29 cellular contexts compared by ENCODE assay signal in genomic region chr7:50496541-50496940, GRCh38. TPM values are rescaled to one million over a fixed set of nuclear protein-coding genes. Genes with fewer than 3 reads are reported as not detected.
DNase-seq lines count a peak whose midpoint lies in the region; ATAC-seq and TF ChIP-seq lines count a peak whose summit lies in the region.
"Had no signal": no experiment of that assay in that cellular context is flagged by ENCODE, and none has a peak within 500 bp of the region (broad histone marks: within the 10 kb centered on the region; RNA-seq: fewer than 3 reads in every experiment).

No MANE protein-coding gene starts in this region.

- TF ChIP-seq CTCF in Caco-2 (IDR thresholded peaks at IDR 0.05; ENCODE audit: insufficient read depth in 1 of 2, low read depth in 1 of 2, low read length in 1 of 2, severe bottlenecking in 1 of 2, unreplicated experiment in 1 of 2), result no peak
- TF ChIP-seq CTCF in hepatocyte (IDR thresholded peaks at IDR 0.05; ENCODE audit: poor library complexity), result no peak
- no peak for TF ChIP-seq CTCF in gastrocnemius medialis (IDR thresholded peaks at IDR 0.05 in 4 of 5, conservative IDR thresholded peaks at IDR 0.05 in 1 of 5)

- POLR2A ChIA-PET in Caco-2 (lab: Charles Lee), result no interaction called here

- peaks cover 29% of the 10 kb centered on the region for H3K36me3 Mint-ChIP-seq in Caco-2 (ENCODE audit: insufficient read depth, unreplicated experiment)
- H3K36me3 Mint-ChIP-seq: CD8-positive, alpha-beta memory T cell had no signal

- H3K36me3 ChIP-seq in Caco-2 (ENCODE audit: control insufficient read depth, insufficient read depth, low read length) (no peaks in the 10 kb centered on the region; the same call in none of the 2 replicates), adipocyte (ENCODE audit: control insufficient read depth, insufficient read depth, low read length, severe bottlenecking) (no peaks in the 10 kb centered on the region), hepatocyte (replicated peaks; ENCODE audit: insufficient read depth, low read depth) (no peaks in the 10 kb centered on the region), gastrocnemius medialis (no peaks in the 10 kb centered on the region)
- H3K36me3 ChIP-seq: heart left ventricle, lower lobe of right lung, MG63, ovary had no signal

- in situ Hi-C loops in gastrocnemius medialis (cut with MboI; ENCODE audit: low sequenced_read_pairs in 4 of 4), result no loop called here

- TF ChIP-seq POLR2A in gastrocnemius medialis (IDR thresholded peaks at IDR 0.05) (no peak), erythroblast (IDR thresholded peaks at IDR 0.05; ENCODE audit: low read length) (no peak)

- no TSS peak for BruUV-seq in Caco-2 (replicated peaks; lab: Mats Ljungman, UMichigan)

- 81% methylated on average over 6 of the region's 6 CpGs for WGBS in hepatocyte (ENCODE audit: low lambda C conversion rate, missing lambda C conversion rate)

- H3K4me2 ChIP-seq in hepatocyte, result peak overlapping the region; percentile 60

- H3K4me3 ChIP-seq in Caco-2 (ENCODE audit: low read depth, low read length) (no peak overlapping the region), adipocyte (ENCODE audit: low read length) (no peak overlapping the region), hepatocyte (no peak overlapping the region), gastrocnemius medialis (no peak overlapping the region)
- H3K4me3 ChIP-seq: heart left ventricle, lower lobe of right lung, MG63, ovary, testis had no signal

- CTCF ChIA-PET in Caco-2 (lab: Charles Lee), result no interaction called here

- peaks cover 10% of the 10 kb centered on the region for H3K9me3 Mint-ChIP-seq in Caco-2 (ENCODE audit: unreplicated experiment)
- H3K9me3 Mint-ChIP-seq: CD8-positive, alpha-beta memory T cell; HFFc6 had no signal

- H4K20me1 ChIP-seq in hepatocyte (ENCODE audit: insufficient read depth, poor library complexity, severe bottlenecking), result no peaks in the 10 kb centered on the region

- H3K4me1 Mint-ChIP-seq in Caco-2 (ENCODE audit: low read depth, unreplicated experiment), result peaks cover 24% of the 10 kb centered on the region
- H3K4me1 Mint-ChIP-seq: B cell; CD8-positive, alpha-beta memory T cell; neural crest cell had no signal

- intact Hi-C loops in Caco-2 (cut with micrococcal nuclease; ENCODE audit: unreplicated experiment), result no loop called here
- intact Hi-C loops in gastrocnemius medialis (cut with DNase I; ENCODE audit: low total_unique reads), result no loop called here

- peak overlapping the region; percentile 28 for H3K9ac ChIP-seq in adipocyte (ENCODE audit: low read length)

- H3K27me3 Mint-ChIP-seq in Caco-2 (ENCODE audit: insufficient read depth, unreplicated experiment), result no peaks in the 10 kb centered on the region

- H3K27ac Mint-ChIP-seq in Caco-2 (ENCODE audit: unreplicated experiment), result peak overlapping the region; percentile 60
- H3K27ac Mint-ChIP-seq: activated CD8-positive, alpha-beta T cell treated with anti-CD3 and anti-CD28 coated beads, Interleukin-2, amount 10 ng/mL, durations not matched to agents 7 days and 5 days; B cell; CD8-positive, alpha-beta memory T cell; HFFc6 had no signal

- H3K4me1 ChIP-seq in Caco-2 (peaks cover 16% of the 10 kb centered on the region), adipocyte (ENCODE audit: control insufficient read depth, insufficient read depth, low read length) (peaks cover 39% of the 10 kb centered on the region), hepatocyte (ENCODE audit: insufficient read depth) (peaks cover 28% of the 10 kb centered on the region), gastrocnemius medialis (peaks cover 14 to 17% of the 10 kb centered on the region in 2 donors)

- DNase-seq in Caco-2 (no peak), adipocyte (ENCODE audit: low read depth) (no peak), hepatocyte (ENCODE audit: low spot score) (no peak), gastrocnemius medialis (no peak), SHP77 treated with DMSO at 0.1 percent for 48 hours (lab: John Stamatoyannopoulos, UW) (no peak), dedifferentiated amniotic fluid mesenchymal stem cell (ENCODE audit: extremely low spot score) (no peak), erythroblast (lab: John Stamatoyannopoulos, UW) (no peak)
- DNase-seq: activated CD4-positive, alpha-beta T cell treated with anti-CD3 and anti-CD28 coated beads for 4 hours; activated CD8-positive, alpha-beta T cell treated with anti-CD3 and anti-CD28 coated beads, Interleukin-2, amount 10 ng/mL, durations not matched to agents 7 days and 5 days; activated naive CD4-positive, alpha-beta T cell treated with anti-CD3 and anti-CD28 coated beads, Interleukin-2, amount 50 U/mL, for 16 hours; amygdala; CD8-positive, alpha-beta memory T cell; effector memory CD4-positive, alpha-beta T cell; heart left ventricle; lower lobe of right lung; MG63; NCI-H1105 treated with DMSO at 0.1 percent for 48 hours; NCI-H2029; NCI-H524 treated with DMSO at 0.1 percent for 48 hours; NK-92 treated with Interleukin-12 subunit alpha and Interleukin-12 subunit beta, amount 100 ng/mL, for 24 hours; ovary; retina; stimulated activated CD4-positive, alpha-beta T cell treated with anti-CD3 and anti-CD28 coated beads, Interleukin-2, amount 100 ng/mL, for 24 hours; stimulated activated naive CD8-positive, alpha-beta T cell treated with anti-CD3 and anti-CD28 coated beads, Interleukin-15, Interleukin-2, amounts not matched to agents 100 U/mL and 50 U/mL, for 24 hours; testis had no signal

- H3K79me2 ChIP-seq in hepatocyte, result no peaks in the 10 kb centered on the region

- H3K27me3 ChIP-seq in Caco-2 (replicated peaks; ENCODE audit: control insufficient read depth, insufficient read depth, low read length), result no peaks in the 10 kb centered on the region
- H3K27me3 ChIP-seq in adipocyte (replicated peaks; ENCODE audit: control insufficient read depth, insufficient read depth, low read length), result peaks cover 19% of the 10 kb centered on the region
- no peaks in the 10 kb centered on the region for H3K27me3 ChIP-seq in hepatocyte
- no peaks in the 10 kb centered on the region for H3K27me3 ChIP-seq in gastrocnemius medialis
- H3K27me3 ChIP-seq: MG63, ovary, testis had no signal

- no peak overlapping the region for H3K4me3 Mint-ChIP-seq in Caco-2 (ENCODE audit: unreplicated experiment)
- H3K4me3 Mint-ChIP-seq: activated CD8-positive, alpha-beta T cell treated with anti-CD3 and anti-CD28 coated beads, Interleukin-2, amount 10 ng/mL, durations not matched to agents 7 days and 5 days; B cell; CD8-positive, alpha-beta memory T cell; HFFc6; neural crest cell had no signal

- H3K9me3 ChIP-seq in Caco-2, result no peaks in the 10 kb centered on the region
- H3K9me3 ChIP-seq in adipocyte (ENCODE audit: control insufficient read depth, low read length), result no peaks in the 10 kb centered on the region
- no peaks in the 10 kb centered on the region for H3K9me3 ChIP-seq in hepatocyte (ENCODE audit: low read depth)
- no peaks in the 10 kb centered on the region for H3K9me3 ChIP-seq in gastrocnemius medialis
- H3K9me3 ChIP-seq: heart left ventricle, lower lobe of right lung, MG63, ovary, testis had no signal

- H3K27ac ChIP-seq in hepatocyte (peak overlapping the region; percentile 90), gastrocnemius medialis (peak overlapping the region; percentile 24 to 43 (median 34))
- H3K27ac ChIP-seq: heart left ventricle, lower lobe of right lung, ovary, testis had no signal

- H3K9me2 ChIP-seq in hepatocyte (replicated peaks; ENCODE audit: insufficient read depth), result no peaks in the 10 kb centered on the region

- no peak overlapping the region for H2AFZ ChIP-seq in hepatocyte

- ATAC-seq in gastrocnemius medialis (no peak), HG02678 (IDR thresholded peaks at IDR 0.05; ENCODE audit: unreplicated experiment) (no peak)
- ATAC-seq: activated CD8-positive, alpha-beta T cell treated with anti-CD3 and anti-CD28 coated beads, Interleukin-2, amount 10 ng/mL, durations not matched to agents 7 days and 5 days had no signal

RNA-seq across cellular contexts. Expression of gene FIGNL1, which starts 46.4 kb away (rescaled TPM):
- total RNA-seq in Caco-2 (2022), result 41.9 and 47.2 TPM in 2 replicates
- 11.8 and 13.6 TPM in 2 replicates for total RNA-seq in hepatocyte
- 2.7 and 4.3 TPM in 2 replicates for polyA plus RNA-seq in hepatocyte
- 1 to 10 TPM; 2.3 to 9.2 (median 6.2) TPM for total RNA-seq in gastrocnemius medialis
